Comparison of ENCODE assay signal across 1 cellular context in the genomic region with DNA sequence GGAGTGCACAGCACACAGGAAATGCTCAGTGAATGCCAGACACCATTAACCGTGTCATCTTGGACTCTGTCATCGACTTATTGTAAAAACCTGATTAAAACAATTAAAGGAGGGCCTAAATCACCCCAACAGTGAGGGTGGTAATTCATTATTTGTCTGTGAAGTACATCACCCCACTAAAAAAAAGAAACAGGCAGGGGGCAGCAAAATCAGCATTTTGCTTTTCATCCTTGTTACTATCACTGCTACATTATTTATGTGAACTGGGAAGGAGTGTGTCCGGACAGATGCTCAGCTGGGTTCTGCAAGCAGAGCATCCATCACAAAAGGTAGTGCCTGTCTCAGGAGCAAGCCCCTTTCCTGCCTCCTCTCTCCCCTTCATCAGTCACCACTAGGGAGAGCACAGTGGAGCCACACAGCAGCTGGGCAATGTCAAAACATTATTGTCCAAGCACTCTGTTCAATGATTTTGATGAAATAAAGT.
TF ChIP-seq lines count a peak whose summit lies in the region.

No MANE protein-coding gene starts in this region.

TF ChIP-seq in liver, 16 proteins besides CTCF, POLR2A, EP300 and RAD21 (continued from another document):
- TF ChIP-seq, protein P1, sequence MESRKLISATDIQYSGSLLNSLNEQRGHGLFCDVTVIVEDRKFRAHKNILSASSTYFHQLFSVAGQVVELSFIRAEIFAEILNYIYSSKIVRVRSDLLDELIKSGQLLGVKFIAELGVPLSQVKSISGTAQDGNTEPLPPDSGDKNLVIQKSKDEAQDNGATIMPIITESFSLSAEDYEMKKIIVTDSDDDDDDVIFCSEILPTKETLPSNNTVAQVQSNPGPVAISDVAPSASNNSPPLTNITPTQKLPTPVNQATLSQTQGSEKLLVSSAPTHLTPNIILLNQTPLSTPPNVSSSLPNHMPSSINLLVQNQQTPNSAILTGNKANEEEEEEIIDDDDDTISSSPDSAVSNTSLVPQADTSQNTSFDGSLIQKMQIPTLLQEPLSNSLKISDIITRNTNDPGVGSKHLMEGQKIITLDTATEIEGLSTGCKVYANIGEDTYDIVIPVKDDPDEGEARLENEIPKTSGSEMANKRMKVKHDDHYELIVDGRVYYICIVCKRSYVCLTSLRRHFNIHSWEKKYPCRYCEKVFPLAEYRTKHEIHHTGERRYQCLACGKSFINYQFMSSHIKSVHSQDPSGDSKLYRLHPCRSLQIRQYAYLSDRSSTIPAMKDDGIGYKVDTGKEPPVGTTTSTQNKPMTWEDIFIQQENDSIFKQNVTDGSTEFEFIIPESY (IDR thresholded peaks at IDR 0.05): no peak
